18 cellular contexts compared by ENCODE assay signal in the genomic region with DNA sequence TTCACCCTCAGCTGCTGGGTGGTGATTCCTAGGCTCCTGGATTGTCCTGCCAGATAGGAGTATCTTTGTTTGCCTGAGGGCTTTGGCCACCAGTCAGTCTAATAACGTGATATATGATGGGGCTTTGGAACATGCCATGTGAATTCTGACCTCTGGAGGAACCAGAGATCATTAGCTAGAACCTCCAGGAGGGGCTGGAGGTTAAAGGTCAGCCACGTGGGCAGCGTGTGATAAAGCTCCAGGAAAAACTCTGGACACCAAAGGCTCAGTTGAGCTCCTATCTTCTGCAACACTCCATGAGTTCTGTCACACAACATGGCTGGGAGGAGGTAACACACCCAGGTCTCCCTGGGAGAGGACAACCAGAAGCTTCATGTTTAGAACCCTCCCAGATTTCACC.
"Had no signal": no experiment of that assay in that cellular context is flagged by ENCODE, and none has a peak within 500 bp of the region (broad histone marks: within the 10 kb centered on the region; RNA-seq: fewer than 3 reads in every experiment).

No MANE protein-coding gene starts in this region.

- H3K9me3 ChIP-seq: adrenal gland, body of pancreas had no signal

- H3K4me3 ChIP-seq: adrenal gland, body of pancreas, lung had no signal

- H3K36me3 ChIP-seq: adrenal gland had no signal

- DNase-seq: activated CD4-positive, alpha-beta T cell treated with anti-CD3 and anti-CD28 coated beads for 4 hours; activated CD8-positive, alpha-beta T cell treated with anti-CD3 and anti-CD28 coated beads for 36 hours; activated effector memory CD4-positive, alpha-beta T cell treated with Interleukin-2 at 50 U/mL for 16 hours; activated T-cell treated with anti-CD3 and anti-CD28 coated beads, Interleukin-2, amount 50 U/mL, for 4 hours; adrenal gland; body of pancreas; effector memory CD8-positive, alpha-beta T cell; foreskin melanocyte; head of caudate nucleus; left colon; midbrain; naive B cell; posterior cingulate gyrus; retina; stimulated activated CD4-positive, alpha-beta T cell treated with anti-CD3 and anti-CD28 coated beads, Interleukin-15, amount 100 ng/mL, for 24 hours; stimulated activated CD4-positive, alpha-beta T cell treated with anti-CD3 and anti-CD28 coated beads, Interleukin-4, amount 100 ng/mL, for 24 hours; stimulated activated naive CD8-positive, alpha-beta T cell treated with anti-CD3 and anti-CD28 coated beads, Interleukin-15, Interleukin-2, amounts not matched to agents 100 U/mL and 50 U/mL, for 24 hours had no signal

- ATAC-seq: activated CD8-positive, alpha-beta T cell treated with anti-CD3 and anti-CD28 coated beads for 36 hours; activated T-cell treated with anti-CD3 and anti-CD28 coated beads, Interleukin-2, amount 50 U/mL, for 4 hours; body of pancreas; effector memory CD8-positive, alpha-beta T cell; stimulated activated naive CD8-positive, alpha-beta T cell treated with anti-CD3 and anti-CD28 coated beads, Interleukin-15, Interleukin-2, amounts not matched to agents 100 U/mL and 50 U/mL, for 24 hours had no signal

- H3K27me3 ChIP-seq: adrenal gland, body of pancreas had no signal
